ENCODE assay signal across 1 cellular context in genomic region chr19:35380450-35381124, GRCh38.
TF ChIP-seq lines count a peak whose summit lies in the region.

No MANE protein-coding gene starts in this region.

TF ChIP-seq in HepG2, 621 proteins besides CTCF, POLR2A, EP300 and RAD21 (continued from another document and continues in another):
- TF ChIP-seq HNRNPH1 (optimal IDR thresholded peaks at IDR 0.05; ENCODE audit: low read depth, low read length) (no peak), ZNF703 (CRISPR knock-in tag; IDR thresholded peaks at IDR 0.05; ENCODE audit: borderline replicate concordance) (no peak), ZNF572 (CRISPR knock-in tag; IDR thresholded peaks at IDR 0.05) (no peak), ERF (CRISPR knock-in tag; IDR thresholded peaks at IDR 0.05) (peak; percentile 64; the same call in 1 of the 2 replicates), PRDM4 (CRISPR knock-in tag; IDR thresholded peaks at IDR 0.05; ENCODE audit: borderline replicate concordance) (no peak), MAZ (IDR thresholded peaks at IDR 0.05; ENCODE audit: borderline replicate concordance, low read depth, low read length) (no peak), MAZ (CRISPR knock-in tag; IDR thresholded peaks at IDR 0.05; ENCODE audit: low read depth) (no peak), MLLT10 (CRISPR knock-in tag; IDR thresholded peaks at IDR 0.05) (no peak), ZNF605 (CRISPR knock-in tag; IDR thresholded peaks at IDR 0.05) (peak; percentile 63; the same call in 1 of the 2 replicates), ZNF331 (CRISPR knock-in tag; IDR thresholded peaks at IDR 0.05) (peak; percentile 75), ZNF318 (CRISPR knock-in tag; IDR thresholded peaks at IDR 0.05) (no peak), RARA (CRISPR knock-in tag; IDR thresholded peaks at IDR 0.05) (peak; percentile 88), ZNF354B (CRISPR knock-in tag; IDR thresholded peaks at IDR 0.05) (no peak), ZNF232 (CRISPR knock-in tag; IDR thresholded peaks at IDR 0.05; ENCODE audit: borderline replicate concordance) (0 out of 2 replicates have a peak, but pooled peaks have one; percentile 49), ZNF839 (CRISPR knock-in tag; IDR thresholded peaks at IDR 0.05; ENCODE audit: borderline replicate concordance) (no peak), ZNF121 (CRISPR knock-in tag; IDR thresholded peaks at IDR 0.05) (peak; percentile 49; the same call in 1 of the 2 replicates), TP53 (CRISPR knock-in tag; conservative IDR thresholded peaks at IDR 0.05) (no peak), ZNF136 (CRISPR knock-in tag; IDR thresholded peaks at IDR 0.05; ENCODE audit: low read depth) (0 out of 2 replicates have a peak, but pooled peaks have one; percentile 61), GLMP (CRISPR knock-in tag; IDR thresholded peaks at IDR 0.05; ENCODE audit: borderline replicate concordance) (no peak), SP2 (CRISPR knock-in tag; IDR thresholded peaks at IDR 0.05) (no peak), ZNF264 (CRISPR knock-in tag; IDR thresholded peaks at IDR 0.05) (peak; percentile 72; the same call in 1 of the 2 replicates), ZNF646 (CRISPR knock-in tag; IDR thresholded peaks at IDR 0.05) (peak; percentile 27; the same call in 1 of the 2 replicates), ZEB1 (IDR thresholded peaks at IDR 0.05; ENCODE audit: insufficient replicate concordance, low read depth) (no peak), CEBPB (IDR thresholded peaks at IDR 0.05; ENCODE audit: borderline replicate concordance, low read depth, low read length) (no peak), ARHGAP35 (CRISPR knock-in tag; IDR thresholded peaks at IDR 0.05; ENCODE audit: borderline replicate concordance) (no peak), PAXIP1 (CRISPR knock-in tag; conservative IDR thresholded peaks at IDR 0.05) (peak; percentile 87), SNAPC5 (CRISPR knock-in tag; IDR thresholded peaks at IDR 0.05; ENCODE audit: borderline replicate concordance) (no peak), ZFX (CRISPR knock-in tag; IDR thresholded peaks at IDR 0.05; ENCODE audit: low read depth) (no peak), TERF1 (CRISPR knock-in tag; IDR thresholded peaks at IDR 0.05) (no peak), KDM6A (CRISPR knock-in tag; IDR thresholded peaks at IDR 0.05; ENCODE audit: low read depth) (no peak), ZFP36L2 (CRISPR knock-in tag; IDR thresholded peaks at IDR 0.05) (no peak), THAP8 (CRISPR knock-in tag; IDR thresholded peaks at IDR 0.05; ENCODE audit: borderline replicate concordance) (no peak), ZNF484 (CRISPR knock-in tag; IDR thresholded peaks at IDR 0.05; ENCODE audit: borderline replicate concordance, low read depth) (no peak), ZNF33A (CRISPR knock-in tag; IDR thresholded peaks at IDR 0.05; ENCODE audit: borderline replicate concordance) (no peak)
